Comparison of ENCODE assay signal across 8 cellular contexts in genomic region chr16:2251281-2252111, GRCh38. TPM values are rescaled to one million over a fixed set of nuclear protein-coding genes. Genes with fewer than 3 reads are reported as not detected.
DNase-seq lines count a peak whose midpoint lies in the region; ATAC-seq and TF ChIP-seq lines count a peak whose summit lies in the region.

Gene ECI1 (minus strand): TSS chr16:2251587. CDS start chr16:2251566, 21 bp downstream.

- no peaks in the 10 kb centered on the region for H3F3A ChIP-seq in neural cell (ENCODE audit: insufficient read depth, low read length, poor library complexity, severe bottlenecking)

- H3K36me3 ChIP-seq in neural cell (ENCODE audit: insufficient read depth, low read length) (no peaks in the 10 kb centered on the region), stomach (peaks cover 42 to 53% (median 49%) of the 10 kb centered on the region in 4 donors)

- peak; percentile 88 for ATAC-seq in GM21825 (IDR thresholded peaks at IDR 0.05; ENCODE audit: unreplicated experiment)

- no peak within 1 kb of the TSS for H3K4me2 ChIP-seq in neural cell (ENCODE audit: low read length)

- peak within 1 kb of the TSS; percentile 21 for H2AFZ ChIP-seq in neural cell (ENCODE audit: low read depth, low read length)

- peaks cover 4% of the 10 kb centered on the region for H3K79me2 ChIP-seq in neural cell (replicated peaks; ENCODE audit: insufficient read depth, low read length)

- TF ChIP-seq EP300 in neural cell (conservative IDR thresholded peaks at IDR 0.05; ENCODE audit: poor library complexity, severe bottlenecking) (no peak), stomach (IDR thresholded peaks at IDR 0.05) (no peak)

- no peaks in the 10 kb centered on the region for H3K27me3 ChIP-seq in neural cell (ENCODE audit: insufficient read depth, low read depth, low read length)
- no peaks in the 10 kb centered on the region for H3K27me3 ChIP-seq in stomach

- no peaks in the 10 kb centered on the region for H3K9me3 ChIP-seq in neural cell (ENCODE audit: low read length)
- no peaks in the 10 kb centered on the region for H3K9me3 ChIP-seq in stomach

- H3K27ac ChIP-seq in neural cell (ENCODE audit: low read length) (peak within 1 kb of the TSS; percentile 47), stomach (peak within 1 kb of the TSS; percentile 88 to 99 (median 93))

- H3K9ac ChIP-seq in neural cell (ENCODE audit: low read length): peak within 1 kb of the TSS; percentile 59

- intact Hi-C loops in stomach (cut with DNase I; ENCODE audit: low total_unique reads): loop anchor here (10.0 kb wide), 1 partner anchor 47 kb away; the partner anchor contains the start of gene MLST8

- no peaks in the 10 kb centered on the region for H3K9me2 ChIP-seq in neural cell (ENCODE audit: insufficient read depth, low read length)

- peak within 1 kb of the TSS; percentile 64 for H3K4me3 ChIP-seq in neural cell (ENCODE audit: low read length)
- peak within 1 kb of the TSS; percentile 67 to 75 (median 71) for H3K4me3 ChIP-seq in stomach

- peaks cover 15 to 36% (median 29%) of the 10 kb centered on the region in 4 donors for H3K4me1 ChIP-seq in stomach

- TF ChIP-seq POLR2A in Raji (IDR thresholded peaks at IDR 0.05; ENCODE audit: insufficient read depth, low read depth, low read length): peak; percentile 87
- TF ChIP-seq POLR2A in stomach (IDR thresholded peaks at IDR 0.05): peak in 1 of 4 donors; percentile 36

- TF ChIP-seq CTCF in LNCAP (IDR thresholded peaks at IDR 0.05) (peak; percentile 57), neural cell (IDR thresholded peaks at IDR 0.05; ENCODE audit: poor library complexity, severe bottlenecking) (peak; percentile 69), stomach (IDR thresholded peaks at IDR 0.05) (peak in 6 of 7 experiments; percentile 10 to 83 (median 70))

- TF ChIP-seq RAD21 in neural cell (conservative IDR thresholded peaks at IDR 0.05): peak; percentile 72

- no peaks in the 10 kb centered on the region for H4K20me1 ChIP-seq in neural cell (ENCODE audit: insufficient read depth)

- peak; percentile 97 for DNase-seq in EL
- peak; percentile 93 for DNase-seq in activated effector memory CD4-positive, alpha-beta T cell treated with anti-CD3 and anti-CD28 coated beads, Interleukin-2, amount 50 U/mL, for 16 hours
- DNase-seq in fibroblast of the conjunctiva (ENCODE audit: low read depth): peak; percentile 92
- peak; percentile 98 for DNase-seq in stomach

- WGBS in stomach, 5 donors: 1 to 3% (median 1%) methylated on average over 20 to 90 of the region's 90 CpGs

TF ChIP-seq in neural cell, 6 proteins besides CTCF, POLR2A, EP300 and RAD21:
- peak; percentile 45 for TF ChIP-seq POLR2AphosphoS5 (IDR thresholded peaks at IDR 0.05)
- no peak for TF ChIP-seq TAF1 (IDR thresholded peaks at IDR 0.05; ENCODE audit: low read depth)
- no peak for TF ChIP-seq EZH2 (IDR thresholded peaks at IDR 0.05; ENCODE audit: borderline replicate concordance, insufficient read depth, low read length, poor library complexity, severe bottlenecking)
- no peak for TF ChIP-seq SMC3 (conservative IDR thresholded peaks at IDR 0.05; ENCODE audit: poor library complexity)
- TF ChIP-seq MXI1 (conservative IDR thresholded peaks at IDR 0.05; ENCODE audit: poor library complexity, severe bottlenecking): peak; percentile 55
- peak; percentile 53 for TF ChIP-seq REST (IDR thresholded peaks at IDR 0.05; ENCODE audit: borderline replicate concordance)

RNA-seq across cellular contexts. Expression of gene ECI1, which starts in this region (rescaled TPM):
- polyA plus RNA-seq in neural cell (33.1 and 35.3 TPM in 2 replicates), stomach (100 to 1,000 TPM in 2 of 3 donors, 10 to 100 TPM in 1; 84.3 to 109 (median 106) TPM)
- 12.9 and 13.7 TPM in 2 replicates for polyA minus RNA-seq in neural cell
- total RNA-seq in stomach: 100 to 1,000 TPM in 3 of 5 donors, 10 to 100 TPM in 2; 20.4 to 234 (median 113) TPM

Comparison
In these comparisons a context has a peak if more than half of its experiments do, and no peak if none do; other contexts are left out.
1. Peak in every context shown above with its lines: DNase-seq, ATAC-seq, H3K4me3 ChIP-seq and H3K27ac ChIP-seq.